In the genomic region with DNA sequence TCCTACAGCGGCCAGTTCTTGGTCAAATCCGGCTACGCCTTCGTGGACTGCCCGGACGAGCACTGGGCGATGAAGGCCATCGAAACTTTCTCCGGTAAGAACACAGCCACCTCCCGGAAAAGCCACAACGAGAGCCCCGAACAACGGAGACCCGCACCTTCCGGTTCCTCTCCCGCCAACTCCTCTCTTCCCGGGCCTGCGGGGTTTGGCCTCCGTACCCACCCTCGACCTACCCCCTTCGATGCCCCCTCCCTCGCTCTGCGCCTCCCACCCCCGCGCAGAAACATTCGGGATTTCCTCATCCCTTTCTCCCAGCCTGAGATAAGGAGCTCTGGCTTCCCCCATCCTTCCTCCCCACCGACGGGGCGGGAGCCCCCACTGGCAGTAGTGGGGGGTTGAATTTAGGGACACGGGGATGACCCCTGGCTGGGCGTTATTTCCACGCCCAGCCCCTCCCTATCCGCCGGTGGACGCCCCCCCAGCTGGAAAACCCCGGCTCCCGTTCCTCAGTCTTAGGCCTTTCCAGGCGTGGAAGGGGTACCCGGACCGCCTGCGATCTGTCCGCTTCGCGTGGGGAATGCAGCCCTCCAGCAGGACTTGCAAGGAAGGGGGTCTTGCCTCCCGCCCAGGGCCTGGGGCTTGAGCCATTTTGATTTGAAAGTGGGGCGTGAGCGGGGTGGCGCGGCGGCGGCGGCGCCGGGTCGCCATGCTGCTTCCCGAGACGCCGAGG, we compare ENCODE assay signal across 9 cellular contexts. TPM values are rescaled to one million over a fixed set of nuclear protein-coding genes. Genes with fewer than 3 reads are reported as not detected.
A peak's percentile ranks its signal among the peaks of the same experiment; 100 is the strongest.
DNase-seq lines count a peak whose midpoint lies in the region; ATAC-seq and TF ChIP-seq lines count a peak whose summit lies in the region.
"Had no signal": no experiment of that assay in that cellular context is flagged by ENCODE, and none has a peak within 500 bp of the region (broad histone marks: within the 10 kb centered on the region; RNA-seq: fewer than 3 reads in every experiment).

No MANE protein-coding gene starts in this region.

- ATAC-seq in GM21576 (IDR thresholded peaks at IDR 0.05; ENCODE audit: unreplicated experiment), result no peak

- TF ChIP-seq POLR2A in transverse colon (IDR thresholded peaks at IDR 0.05), result no peak

- WGBS in mesendoderm (ENCODE audit: extremely low coverage, insufficient coverage, low lambda C conversion rate), result no CpG with 5 or more reads among the region's 58 CpGs
- WGBS in transverse colon (ENCODE audit: low coverage in 1 of 2), 2 donors, result 2 to 6% methylated on average over 13 to 47 of the region's 58 CpGs

- peak overlapping the region; percentile 6 for H3K4me2 ChIP-seq in mesendoderm (ENCODE audit: low read length)

- H3K79me1 ChIP-seq in mesendoderm (ENCODE audit: low read length), result no peaks in the 10 kb centered on the region

- no peak overlapping the region for H4K5ac ChIP-seq in mesendoderm (ENCODE audit: low read length)

- H3K9me3 Mint-ChIP-seq in CD14-positive monocyte, result peaks cover 0 to 32% (median 19%) of the 10 kb centered on the region in 7 donors

- H3K4me3 Mint-ChIP-seq in CD14-positive monocyte, result peak overlapping the region; percentile 48 to 88

- H3K27ac Mint-ChIP-seq in CD14-positive monocyte, result no peak overlapping the region

- peak overlapping the region; percentile 100 for H3K4ac ChIP-seq in mesendoderm (ENCODE audit: low read depth, low read length)

- H3K27ac ChIP-seq in ascending aorta (no peak overlapping the region), mesendoderm (ENCODE audit: low read depth, low read length) (peak overlapping the region; percentile 100), transverse colon (no peak overlapping the region)

- H3K4me3 ChIP-seq in ascending aorta (peak overlapping the region; percentile 40 to 52), mesendoderm (ENCODE audit: low read length) (peak overlapping the region; percentile 81), transverse colon (peak overlapping the region in 2 of 4 donors; percentile 6 to 46)

- peak overlapping the region; percentile 95 for H3K9ac ChIP-seq in mesendoderm (ENCODE audit: low read length)

- H3K36me3 Mint-ChIP-seq in CD14-positive monocyte, result peaks cover 3 to 12% of the 10 kb centered on the region in 2 donors

- peaks cover 92 to 94% (median 92%) of the 10 kb centered on the region in 3 donors for H3K27me3 Mint-ChIP-seq in CD14-positive monocyte (ENCODE audit: low read depth in 3 of 3)

- H3K4me1 ChIP-seq in ascending aorta, result peaks cover 5 to 18% of the 10 kb centered on the region in 2 donors
- H3K4me1 ChIP-seq in mesendoderm (ENCODE audit: control insufficient read depth, low read depth, low read length), result no peaks in the 10 kb centered on the region
- H3K4me1 ChIP-seq in transverse colon, result peaks cover 19 to 35% (median 24%) of the 10 kb centered on the region in 4 donors

- H3K18ac ChIP-seq in mesendoderm (ENCODE audit: low read length), result peak overlapping the region; percentile 100

- peak overlapping the region; percentile 94 for H2BK5ac ChIP-seq in mesendoderm (ENCODE audit: low read length)

- no peaks in the 10 kb centered on the region for H3K36me3 ChIP-seq in ascending aorta
- H3K36me3 ChIP-seq in mesendoderm (ENCODE audit: control insufficient read depth, insufficient read depth, low read length), result no peaks in the 10 kb centered on the region
- H3K36me3 ChIP-seq in transverse colon, result no peaks in the 10 kb centered on the region

- in situ Hi-C loops in transverse colon (cut with MboI; ENCODE audit: low pct_ligation_motif_present in 1 of 4, low pct_unique_long_range_greater_than_20kb in 1 of 4, low sequenced_read_pairs in 3 of 4), result no loop called here

- H2BK120ac ChIP-seq in mesendoderm (ENCODE audit: low read depth, low read length), result peak overlapping the region; percentile 95

- peak overlapping the region; percentile 3 for H2BK15ac ChIP-seq in mesendoderm (replicated peaks; ENCODE audit: low read depth)

- no peak for DNase-seq in CD14-positive monocyte (ENCODE audit: low spot score)
- peak; percentile 15 for DNase-seq in HT1080 (ENCODE audit: low read depth)
- no peak for DNase-seq in ascending aorta (ENCODE audit: low spot score in 2 of 2)
- no peak for DNase-seq in mesendoderm
- no peak for DNase-seq in NCI-H187 (lab: John Stamatoyannopoulos, UW)
- no peak for DNase-seq in COR-L47 (lab: John Stamatoyannopoulos, UW)
- no peak for DNase-seq in transverse colon

- peaks cover 40% of the 10 kb centered on the region for H3K27me3 ChIP-seq in ascending aorta
- H3K27me3 ChIP-seq in mesendoderm (ENCODE audit: insufficient read depth, low read length, poor library complexity), result no peaks in the 10 kb centered on the region
- peaks cover 100% of the 10 kb centered on the region for H3K27me3 ChIP-seq in transverse colon

- H3K79me2 ChIP-seq in mesendoderm (ENCODE audit: control insufficient read depth, insufficient read depth, low read length), result peaks cover 49% of the 10 kb centered on the region

- H3K56ac ChIP-seq in mesendoderm (ENCODE audit: low read length), result peak overlapping the region; percentile 95

- intact Hi-C loops in CD14-positive monocyte (cut with micrococcal nuclease) (no loop called here), ascending aorta (cut with DNase I) (loop anchor here (5.0 to 10.0 kb wide), 2 partner anchors 271 to 683 kb away; partner anchors contain the start of gene HOXB13), transverse colon (cut with DNase I; ENCODE audit: low total_unique reads) (no loop called here)

- H3K23ac ChIP-seq in mesendoderm (ENCODE audit: low read length), result peak overlapping the region; percentile 99

- no peaks in the 10 kb centered on the region for H3K9me3 ChIP-seq in ascending aorta
- no peaks in the 10 kb centered on the region for H3K9me3 ChIP-seq in transverse colon

- H4K8ac ChIP-seq in mesendoderm (ENCODE audit: low read depth, low read length), result peak overlapping the region; percentile 43

- TF ChIP-seq CTCF in CD14-positive monocyte (IDR thresholded peaks at IDR 0.05) (no peak), ascending aorta (IDR thresholded peaks at IDR 0.05) (no peak), transverse colon (IDR thresholded peaks at IDR 0.05) (no peak)

- no peak for TF ChIP-seq EP300 in transverse colon (IDR thresholded peaks at IDR 0.05; ENCODE audit: low read depth)

- peaks cover 27% of the 10 kb centered on the region for H3K4me1 Mint-ChIP-seq in CD14-positive monocyte

- peak overlapping the region; percentile 59 for H2AK5ac ChIP-seq in mesendoderm (ENCODE audit: low read length)

RNA-seq across cellular contexts. Expression of gene IGF2BP1, which starts 0.8 kb away (rescaled TPM):
- polyA plus RNA-seq in CD14-positive monocyte, result not detected
- total RNA-seq in HT1080 (2014; rRNA removed; shearing (Covaris generic)), result 18.5 and 18.6 TPM in 2 replicates
- 10.5 and 12.1 TPM in 2 replicates for polyA plus RNA-seq in HT1080 (2015; cell fraction: cytosol; rRNA removed)
- 34.4 and 34.5 TPM in 2 replicates for polyA plus RNA-seq in HT1080 (2015; cell fraction: nucleus; rRNA removed)
- total RNA-seq in ascending aorta (not detected), transverse colon (under 1 TPM in 1 of 4 donors, not detected in 3; under 0.01 TPM)
- polyA plus RNA-seq in mesendoderm (2013, experiment 1 of 2), result 132 TPM
- 142 TPM for polyA plus RNA-seq in mesendoderm (2013, experiment 2 of 2)
- polyA plus RNA-seq: liver had no signal

RNA-seq across cellular contexts. Expression of gene GIP, which starts 29.6 kb away (rescaled TPM):
- polyA plus RNA-seq in CD14-positive monocyte, result not detected
- total RNA-seq in HT1080 (2014; rRNA removed; shearing (Covaris generic)), result not detected in 2 replicates
- not detected in 2 replicates for polyA plus RNA-seq in HT1080 (2015; cell fraction: cytosol; rRNA removed)
- not detected in 2 replicates for polyA plus RNA-seq in HT1080 (2015; cell fraction: nucleus; rRNA removed)
- total RNA-seq in ascending aorta (not detected), transverse colon (not detected)
- polyA plus RNA-seq in mesendoderm (2013, experiment 1 of 2), result 0.20 TPM
- polyA plus RNA-seq in mesendoderm (2013, experiment 2 of 2), result 0.35 TPM
- total RNA-seq: liver had no signal
- polyA plus RNA-seq: liver had no signal

RNA-seq across cellular contexts. Expression of gene SNF8, which starts 53.4 kb away (rescaled TPM):
- polyA plus RNA-seq in CD14-positive monocyte, result 100 to 1,000 TPM; 145 to 162 TPM
- 124 and 127 TPM in 2 replicates for total RNA-seq in HT1080 (2014; rRNA removed; shearing (Covaris generic))
- polyA plus RNA-seq in HT1080 (2015; cell fraction: cytosol; rRNA removed), result 153 and 180 TPM in 2 replicates
- 70.0 and 74.7 TPM in 2 replicates for polyA plus RNA-seq in HT1080 (2015; cell fraction: nucleus; rRNA removed)
- total RNA-seq in ascending aorta (36.5 TPM), transverse colon (10 to 100 TPM; 44.1 to 67.7 (median 62.0) TPM)
- 115 TPM for polyA plus RNA-seq in mesendoderm (2013, experiment 1 of 2)
- polyA plus RNA-seq in mesendoderm (2013, experiment 2 of 2), result 113 TPM

Comparison
In these comparisons a context has a peak if more than half of its experiments do, and no peak if none do; other contexts are left out.
1. RNA of gene IGF2BP1, which starts 0.8 kb away (total RNA-seq): 18.5 to 18.6 TPM in HT1080; not detected in ascending aorta (single experiment) and under 0.01 TPM in transverse colon; every median in the first group is over 10 times any median in the second.